ENCODE assay signal across 1 cellular context in the genomic region with DNA sequence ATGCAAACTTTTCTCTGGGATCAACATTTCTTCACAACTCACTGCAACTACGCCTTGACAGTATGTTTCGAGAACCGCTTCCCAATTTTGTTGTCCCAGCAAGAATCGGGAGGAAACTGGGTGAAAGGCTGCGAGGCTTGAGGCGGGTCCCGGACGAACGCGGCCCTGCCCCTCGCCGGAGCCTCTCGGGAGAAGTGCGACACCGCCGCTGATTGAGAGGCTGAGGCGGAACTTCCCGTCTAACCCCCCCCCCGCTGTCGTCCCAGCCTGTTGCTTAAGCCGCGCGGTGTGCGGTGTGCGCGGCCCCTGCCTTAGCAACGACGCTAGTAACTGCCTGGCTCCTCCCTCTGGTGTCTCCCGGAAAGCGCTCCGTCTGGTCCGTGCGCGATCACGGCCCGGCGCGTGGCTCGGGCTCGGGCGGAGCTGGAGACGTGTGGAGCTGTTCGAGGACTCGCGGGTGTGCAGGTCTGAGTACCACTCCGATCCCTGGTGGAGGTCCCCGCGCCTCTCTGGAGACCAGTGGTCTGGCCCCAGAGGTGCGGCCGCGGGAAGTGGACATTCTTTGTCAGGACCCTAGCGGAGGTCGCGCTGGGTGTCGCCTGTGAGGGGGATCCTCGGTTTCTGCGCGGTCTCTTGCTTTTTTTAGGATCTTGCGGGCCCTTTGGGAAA.
A peak's percentile ranks its signal among the peaks of the same experiment; 100 is the strongest.
TF ChIP-seq lines count a peak whose summit lies in the region.

A gene with protein sequence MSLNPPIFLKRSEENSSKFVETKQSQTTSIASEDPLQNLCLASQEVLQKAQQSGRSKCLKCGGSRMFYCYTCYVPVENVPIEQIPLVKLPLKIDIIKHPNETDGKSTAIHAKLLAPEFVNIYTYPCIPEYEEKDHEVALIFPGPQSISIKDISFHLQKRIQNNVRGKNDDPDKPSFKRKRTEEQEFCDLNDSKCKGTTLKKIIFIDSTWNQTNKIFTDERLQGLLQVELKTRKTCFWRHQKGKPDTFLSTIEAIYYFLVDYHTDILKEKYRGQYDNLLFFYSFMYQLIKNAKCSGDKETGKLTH (plus strand): TSS at position 391 of the 669 bp plus-strand sequence. CDS start 4,120 bp downstream, outside the sequence.
A gene with protein sequence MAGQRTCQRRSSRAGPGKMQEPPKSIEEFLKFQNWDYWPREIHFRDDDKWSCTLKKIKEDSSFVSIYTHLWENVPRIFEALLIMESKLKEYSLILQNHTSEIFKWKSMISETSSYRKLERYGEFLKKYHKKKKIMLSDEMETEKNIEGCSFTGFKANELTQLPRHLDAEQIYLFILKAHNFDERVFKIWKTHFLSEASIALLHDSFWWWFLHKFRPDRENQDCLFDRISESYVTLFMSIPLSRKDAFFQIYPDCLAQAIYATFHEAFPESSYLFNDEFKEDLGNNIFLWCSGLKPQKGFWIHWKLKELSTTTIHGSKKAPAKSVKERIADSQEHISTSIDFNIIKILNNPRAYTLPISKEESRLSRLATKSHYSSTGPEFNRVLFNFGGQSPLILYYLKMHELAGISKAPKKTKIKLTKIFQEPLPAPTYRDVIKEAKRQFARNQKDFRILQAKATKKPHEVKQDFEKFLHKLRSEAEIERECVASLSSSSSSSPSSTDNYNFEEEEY (minus strand): TSS at position 161 of the 669 bp plus-strand sequence. CDS start 5,647 bp downstream, outside the sequence.

TF ChIP-seq in WTC11, 78 proteins besides CTCF, POLR2A, EP300 and RAD21 (continued from another document and continues in another):
- TF ChIP-seq, protein P1, sequence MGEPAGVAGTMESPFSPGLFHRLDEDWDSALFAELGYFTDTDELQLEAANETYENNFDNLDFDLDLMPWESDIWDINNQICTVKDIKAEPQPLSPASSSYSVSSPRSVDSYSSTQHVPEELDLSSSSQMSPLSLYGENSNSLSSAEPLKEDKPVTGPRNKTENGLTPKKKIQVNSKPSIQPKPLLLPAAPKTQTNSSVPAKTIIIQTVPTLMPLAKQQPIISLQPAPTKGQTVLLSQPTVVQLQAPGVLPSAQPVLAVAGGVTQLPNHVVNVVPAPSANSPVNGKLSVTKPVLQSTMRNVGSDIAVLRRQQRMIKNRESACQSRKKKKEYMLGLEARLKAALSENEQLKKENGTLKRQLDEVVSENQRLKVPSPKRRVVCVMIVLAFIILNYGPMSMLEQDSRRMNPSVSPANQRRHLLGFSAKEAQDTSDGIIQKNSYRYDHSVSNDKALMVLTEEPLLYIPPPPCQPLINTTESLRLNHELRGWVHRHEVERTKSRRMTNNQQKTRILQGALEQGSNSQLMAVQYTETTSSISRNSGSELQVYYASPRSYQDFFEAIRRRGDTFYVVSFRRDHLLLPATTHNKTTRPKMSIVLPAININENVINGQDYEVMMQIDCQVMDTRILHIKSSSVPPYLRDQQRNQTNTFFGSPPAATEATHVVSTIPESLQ (CRISPR knock-in tag; IDR thresholded peaks at IDR 0.05), result no peak
- TF ChIP-seq SMAD3 (CRISPR knock-in tag; IDR thresholded peaks at IDR 0.05; ENCODE audit: borderline replicate concordance) (peak; percentile 91), CREM (CRISPR knock-in tag; IDR thresholded peaks at IDR 0.05) (peak; percentile 83), CREB1 (CRISPR knock-in tag; IDR thresholded peaks at IDR 0.05) (peak; percentile 83), FOXK1 (CRISPR knock-in tag; IDR thresholded peaks at IDR 0.05) (peak; percentile 97), SOX15 (CRISPR knock-in tag; IDR thresholded peaks at IDR 0.05) (no peak), TP53 (CRISPR knock-in tag; IDR thresholded peaks at IDR 0.05) (peak; percentile 78), ZNF232 (CRISPR knock-in tag; IDR thresholded peaks at IDR 0.05) (peak; percentile 88), TEAD4 (CRISPR knock-in tag; IDR thresholded peaks at IDR 0.05) (no peak), MXD4 (CRISPR knock-in tag; IDR thresholded peaks at IDR 0.05; ENCODE audit: borderline replicate concordance) (no peak), ZNF671 (CRISPR knock-in tag; IDR thresholded peaks at IDR 0.05) (no peak), JAZF1 (CRISPR knock-in tag; IDR thresholded peaks at IDR 0.05) (no peak), RORB (CRISPR knock-in tag; IDR thresholded peaks at IDR 0.05) (no peak), ETV6 (CRISPR knock-in tag; IDR thresholded peaks at IDR 0.05) (peak; percentile 98), SMAD4 (CRISPR knock-in tag; IDR thresholded peaks at IDR 0.05) (0 out of 2 replicates have a peak, but pooled peaks have one; percentile 39), SP1 (CRISPR knock-in tag; conservative IDR thresholded peaks at IDR 0.05) (peak; percentile 93), ZBTB21 (CRISPR knock-in tag; IDR thresholded peaks at IDR 0.05; ENCODE audit: borderline replicate concordance) (peak; percentile 58; the same call in 1 of the 2 replicates), CBFB (CRISPR knock-in tag; IDR thresholded peaks at IDR 0.05; ENCODE audit: low read depth) (peak; percentile 51; the same call in 1 of the 2 replicates), HMGA2 (CRISPR knock-in tag; IDR thresholded peaks at IDR 0.05) (no peak), KAT7 (CRISPR knock-in tag; IDR thresholded peaks at IDR 0.05; ENCODE audit: borderline replicate concordance) (peak; percentile 97)
- TF ChIP-seq, protein P2, sequence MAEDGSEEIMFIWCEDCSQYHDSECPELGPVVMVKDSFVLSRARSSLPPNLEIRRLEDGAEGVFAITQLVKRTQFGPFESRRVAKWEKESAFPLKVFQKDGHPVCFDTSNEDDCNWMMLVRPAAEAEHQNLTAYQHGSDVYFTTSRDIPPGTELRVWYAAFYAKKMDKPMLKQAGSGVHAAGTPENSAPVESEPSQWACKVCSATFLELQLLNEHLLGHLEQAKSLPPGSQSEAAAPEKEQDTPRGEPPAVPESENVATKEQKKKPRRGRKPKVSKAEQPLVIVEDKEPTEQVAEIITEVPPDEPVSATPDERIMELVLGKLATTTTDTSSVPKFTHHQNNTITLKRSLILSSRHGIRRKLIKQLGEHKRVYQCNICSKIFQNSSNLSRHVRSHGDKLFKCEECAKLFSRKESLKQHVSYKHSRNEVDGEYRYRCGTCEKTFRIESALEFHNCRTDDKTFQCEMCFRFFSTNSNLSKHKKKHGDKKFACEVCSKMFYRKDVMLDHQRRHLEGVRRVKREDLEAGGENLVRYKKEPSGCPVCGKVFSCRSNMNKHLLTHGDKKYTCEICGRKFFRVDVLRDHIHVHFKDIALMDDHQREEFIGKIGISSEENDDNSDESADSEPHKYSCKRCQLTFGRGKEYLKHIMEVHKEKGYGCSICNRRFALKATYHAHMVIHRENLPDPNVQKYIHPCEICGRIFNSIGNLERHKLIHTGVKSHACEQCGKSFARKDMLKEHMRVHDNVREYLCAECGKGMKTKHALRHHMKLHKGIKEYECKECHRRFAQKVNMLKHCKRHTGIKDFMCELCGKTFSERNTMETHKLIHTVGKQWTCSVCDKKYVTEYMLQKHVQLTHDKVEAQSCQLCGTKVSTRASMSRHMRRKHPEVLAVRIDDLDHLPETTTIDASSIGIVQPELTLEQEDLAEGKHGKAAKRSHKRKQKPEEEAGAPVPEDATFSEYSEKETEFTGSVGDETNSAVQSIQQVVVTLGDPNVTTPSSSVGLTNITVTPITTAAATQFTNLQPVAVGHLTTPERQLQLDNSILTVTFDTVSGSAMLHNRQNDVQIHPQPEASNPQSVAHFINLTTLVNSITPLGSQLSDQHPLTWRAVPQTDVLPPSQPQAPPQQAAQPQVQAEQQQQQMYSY (CRISPR knock-in tag; IDR thresholded peaks at IDR 0.05), result peak; percentile 32; the same call in 1 of the 2 replicates
- TF ChIP-seq, protein P3, sequence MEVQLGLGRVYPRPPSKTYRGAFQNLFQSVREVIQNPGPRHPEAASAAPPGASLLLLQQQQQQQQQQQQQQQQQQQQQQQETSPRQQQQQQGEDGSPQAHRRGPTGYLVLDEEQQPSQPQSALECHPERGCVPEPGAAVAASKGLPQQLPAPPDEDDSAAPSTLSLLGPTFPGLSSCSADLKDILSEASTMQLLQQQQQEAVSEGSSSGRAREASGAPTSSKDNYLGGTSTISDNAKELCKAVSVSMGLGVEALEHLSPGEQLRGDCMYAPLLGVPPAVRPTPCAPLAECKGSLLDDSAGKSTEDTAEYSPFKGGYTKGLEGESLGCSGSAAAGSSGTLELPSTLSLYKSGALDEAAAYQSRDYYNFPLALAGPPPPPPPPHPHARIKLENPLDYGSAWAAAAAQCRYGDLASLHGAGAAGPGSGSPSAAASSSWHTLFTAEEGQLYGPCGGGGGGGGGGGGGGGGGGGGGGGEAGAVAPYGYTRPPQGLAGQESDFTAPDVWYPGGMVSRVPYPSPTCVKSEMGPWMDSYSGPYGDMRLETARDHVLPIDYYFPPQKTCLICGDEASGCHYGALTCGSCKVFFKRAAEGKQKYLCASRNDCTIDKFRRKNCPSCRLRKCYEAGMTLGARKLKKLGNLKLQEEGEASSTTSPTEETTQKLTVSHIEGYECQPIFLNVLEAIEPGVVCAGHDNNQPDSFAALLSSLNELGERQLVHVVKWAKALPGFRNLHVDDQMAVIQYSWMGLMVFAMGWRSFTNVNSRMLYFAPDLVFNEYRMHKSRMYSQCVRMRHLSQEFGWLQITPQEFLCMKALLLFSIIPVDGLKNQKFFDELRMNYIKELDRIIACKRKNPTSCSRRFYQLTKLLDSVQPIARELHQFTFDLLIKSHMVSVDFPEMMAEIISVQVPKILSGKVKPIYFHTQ (CRISPR knock-in tag; IDR thresholded peaks at IDR 0.05), result no peak
- TF ChIP-seq, protein P4, sequence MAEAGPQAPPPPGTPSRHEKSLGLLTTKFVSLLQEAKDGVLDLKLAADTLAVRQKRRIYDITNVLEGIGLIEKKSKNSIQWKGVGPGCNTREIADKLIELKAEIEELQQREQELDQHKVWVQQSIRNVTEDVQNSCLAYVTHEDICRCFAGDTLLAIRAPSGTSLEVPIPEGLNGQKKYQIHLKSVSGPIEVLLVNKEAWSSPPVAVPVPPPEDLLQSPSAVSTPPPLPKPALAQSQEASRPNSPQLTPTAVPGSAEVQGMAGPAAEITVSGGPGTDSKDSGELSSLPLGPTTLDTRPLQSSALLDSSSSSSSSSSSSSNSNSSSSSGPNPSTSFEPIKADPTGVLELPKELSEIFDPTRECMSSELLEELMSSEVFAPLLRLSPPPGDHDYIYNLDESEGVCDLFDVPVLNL (CRISPR knock-in tag; IDR thresholded peaks at IDR 0.05; ENCODE audit: borderline replicate concordance, low read depth), result no peak
- TF ChIP-seq, protein P5, sequence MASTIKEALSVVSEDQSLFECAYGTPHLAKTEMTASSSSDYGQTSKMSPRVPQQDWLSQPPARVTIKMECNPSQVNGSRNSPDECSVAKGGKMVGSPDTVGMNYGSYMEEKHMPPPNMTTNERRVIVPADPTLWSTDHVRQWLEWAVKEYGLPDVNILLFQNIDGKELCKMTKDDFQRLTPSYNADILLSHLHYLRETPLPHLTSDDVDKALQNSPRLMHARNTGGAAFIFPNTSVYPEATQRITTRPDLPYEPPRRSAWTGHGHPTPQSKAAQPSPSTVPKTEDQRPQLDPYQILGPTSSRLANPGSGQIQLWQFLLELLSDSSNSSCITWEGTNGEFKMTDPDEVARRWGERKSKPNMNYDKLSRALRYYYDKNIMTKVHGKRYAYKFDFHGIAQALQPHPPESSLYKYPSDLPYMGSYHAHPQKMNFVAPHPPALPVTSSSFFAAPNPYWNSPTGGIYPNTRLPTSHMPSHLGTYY (CRISPR knock-in tag; IDR thresholded peaks at IDR 0.05), result no peak
- TF ChIP-seq, protein P6, sequence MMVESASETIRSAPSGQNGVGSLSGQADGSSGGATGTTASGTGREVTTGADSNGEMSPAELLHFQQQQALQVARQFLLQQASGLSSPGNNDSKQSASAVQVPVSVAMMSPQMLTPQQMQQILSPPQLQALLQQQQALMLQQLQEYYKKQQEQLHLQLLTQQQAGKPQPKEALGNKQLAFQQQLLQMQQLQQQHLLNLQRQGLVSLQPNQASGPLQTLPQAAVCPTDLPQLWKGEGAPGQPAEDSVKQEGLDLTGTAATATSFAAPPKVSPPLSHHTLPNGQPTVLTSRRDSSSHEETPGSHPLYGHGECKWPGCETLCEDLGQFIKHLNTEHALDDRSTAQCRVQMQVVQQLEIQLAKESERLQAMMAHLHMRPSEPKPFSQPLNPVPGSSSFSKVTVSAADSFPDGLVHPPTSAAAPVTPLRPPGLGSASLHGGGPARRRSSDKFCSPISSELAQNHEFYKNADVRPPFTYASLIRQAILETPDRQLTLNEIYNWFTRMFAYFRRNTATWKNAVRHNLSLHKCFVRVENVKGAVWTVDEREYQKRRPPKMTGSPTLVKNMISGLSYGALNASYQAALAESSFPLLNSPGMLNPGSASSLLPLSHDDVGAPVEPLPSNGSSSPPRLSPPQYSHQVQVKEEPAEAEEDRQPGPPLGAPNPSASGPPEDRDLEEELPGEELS (CRISPR knock-in tag; IDR thresholded peaks at IDR 0.05), result peak; percentile 95; the same call in 1 of the 2 replicates
- TF ChIP-seq, protein P7, sequence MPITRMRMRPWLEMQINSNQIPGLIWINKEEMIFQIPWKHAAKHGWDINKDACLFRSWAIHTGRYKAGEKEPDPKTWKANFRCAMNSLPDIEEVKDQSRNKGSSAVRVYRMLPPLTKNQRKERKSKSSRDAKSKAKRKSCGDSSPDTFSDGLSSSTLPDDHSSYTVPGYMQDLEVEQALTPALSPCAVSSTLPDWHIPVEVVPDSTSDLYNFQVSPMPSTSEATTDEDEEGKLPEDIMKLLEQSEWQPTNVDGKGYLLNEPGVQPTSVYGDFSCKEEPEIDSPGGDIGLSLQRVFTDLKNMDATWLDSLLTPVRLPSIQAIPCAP (CRISPR knock-in tag; IDR thresholded peaks at IDR 0.05), result peak; percentile 93
- TF ChIP-seq, protein P8, sequence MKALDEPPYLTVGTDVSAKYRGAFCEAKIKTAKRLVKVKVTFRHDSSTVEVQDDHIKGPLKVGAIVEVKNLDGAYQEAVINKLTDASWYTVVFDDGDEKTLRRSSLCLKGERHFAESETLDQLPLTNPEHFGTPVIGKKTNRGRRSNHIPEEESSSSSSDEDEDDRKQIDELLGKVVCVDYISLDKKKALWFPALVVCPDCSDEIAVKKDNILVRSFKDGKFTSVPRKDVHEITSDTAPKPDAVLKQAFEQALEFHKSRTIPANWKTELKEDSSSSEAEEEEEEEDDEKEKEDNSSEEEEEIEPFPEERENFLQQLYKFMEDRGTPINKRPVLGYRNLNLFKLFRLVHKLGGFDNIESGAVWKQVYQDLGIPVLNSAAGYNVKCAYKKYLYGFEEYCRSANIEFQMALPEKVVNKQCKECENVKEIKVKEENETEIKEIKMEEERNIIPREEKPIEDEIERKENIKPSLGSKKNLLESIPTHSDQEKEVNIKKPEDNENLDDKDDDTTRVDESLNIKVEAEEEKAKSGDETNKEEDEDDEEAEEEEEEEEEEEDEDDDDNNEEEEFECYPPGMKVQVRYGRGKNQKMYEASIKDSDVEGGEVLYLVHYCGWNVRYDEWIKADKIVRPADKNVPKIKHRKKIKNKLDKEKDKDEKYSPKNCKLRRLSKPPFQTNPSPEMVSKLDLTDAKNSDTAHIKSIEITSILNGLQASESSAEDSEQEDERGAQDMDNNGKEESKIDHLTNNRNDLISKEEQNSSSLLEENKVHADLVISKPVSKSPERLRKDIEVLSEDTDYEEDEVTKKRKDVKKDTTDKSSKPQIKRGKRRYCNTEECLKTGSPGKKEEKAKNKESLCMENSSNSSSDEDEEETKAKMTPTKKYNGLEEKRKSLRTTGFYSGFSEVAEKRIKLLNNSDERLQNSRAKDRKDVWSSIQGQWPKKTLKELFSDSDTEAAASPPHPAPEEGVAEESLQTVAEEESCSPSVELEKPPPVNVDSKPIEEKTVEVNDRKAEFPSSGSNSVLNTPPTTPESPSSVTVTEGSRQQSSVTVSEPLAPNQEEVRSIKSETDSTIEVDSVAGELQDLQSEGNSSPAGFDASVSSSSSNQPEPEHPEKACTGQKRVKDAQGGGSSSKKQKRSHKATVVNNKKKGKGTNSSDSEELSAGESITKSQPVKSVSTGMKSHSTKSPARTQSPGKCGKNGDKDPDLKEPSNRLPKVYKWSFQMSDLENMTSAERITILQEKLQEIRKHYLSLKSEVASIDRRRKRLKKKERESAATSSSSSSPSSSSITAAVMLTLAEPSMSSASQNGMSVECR (CRISPR knock-in tag; IDR thresholded peaks at IDR 0.05; ENCODE audit: borderline replicate concordance), result peak; percentile 81
- TF ChIP-seq, protein P9, sequence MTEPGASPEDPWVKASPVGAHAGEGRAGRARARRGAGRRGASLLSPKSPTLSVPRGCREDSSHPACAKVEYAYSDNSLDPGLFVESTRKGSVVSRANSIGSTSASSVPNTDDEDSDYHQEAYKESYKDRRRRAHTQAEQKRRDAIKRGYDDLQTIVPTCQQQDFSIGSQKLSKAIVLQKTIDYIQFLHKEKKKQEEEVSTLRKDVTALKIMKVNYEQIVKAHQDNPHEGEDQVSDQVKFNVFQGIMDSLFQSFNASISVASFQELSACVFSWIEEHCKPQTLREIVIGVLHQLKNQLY (CRISPR knock-in tag; IDR thresholded peaks at IDR 0.05), result 0 out of 2 replicates have a peak, but pooled peaks have one; percentile 61
